In genomic region chr2:73963385-73964120, GRCh38 we compare ENCODE assay signal across 1 cellular context.
TF ChIP-seq lines count a peak whose summit lies in the region.

No MANE protein-coding gene starts in this region.

TF ChIP-seq in SK-N-SH treated with all-trans-retinoic acid at 6 μM for 48 hours, 23 proteins besides CTCF, POLR2A, EP300 and RAD21 (continued from another document):
- TF ChIP-seq TCF4 (CRISPR knock-in tag; IDR thresholded peaks at IDR 0.05; ENCODE audit: borderline replicate concordance) (no peak), SNAI2 (CRISPR knock-in tag; IDR thresholded peaks at IDR 0.05) (no peak), ZNF8 (CRISPR knock-in tag; IDR thresholded peaks at IDR 0.05) (no peak), ZFP3 (CRISPR knock-in tag; IDR thresholded peaks at IDR 0.05) (no peak), ARNTL (CRISPR knock-in tag; IDR thresholded peaks at IDR 0.05; ENCODE audit: borderline replicate concordance, low read depth) (no peak), TSHZ2 (CRISPR knock-in tag; IDR thresholded peaks at IDR 0.05) (no peak)
TF ChIP-seq in SK-N-SH treated with all-trans-retinoic acid at 6 μM for 48 hours: peak in this region for 0.
